In the genomic region with DNA sequence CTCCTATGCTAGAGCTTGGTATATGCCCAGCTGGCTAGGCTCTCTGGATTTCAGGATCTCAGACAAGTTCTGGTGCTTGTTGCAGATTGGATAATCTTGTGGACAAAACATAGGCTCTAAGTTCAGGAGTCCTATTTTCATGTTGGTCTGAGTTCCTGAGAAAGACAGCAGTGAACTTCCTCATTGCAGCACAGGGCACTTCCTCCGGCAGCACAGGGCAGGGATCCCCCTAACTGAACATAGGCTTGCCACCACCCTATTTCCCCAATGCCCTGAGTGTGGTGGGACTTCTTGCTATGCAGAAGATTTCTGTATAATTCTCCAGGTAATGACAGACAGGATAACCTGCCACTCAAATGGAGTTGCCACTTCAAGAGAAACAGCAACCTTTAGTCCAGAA, we compare ENCODE assay signal across 15 cellular contexts.
A peak's percentile ranks its signal among the peaks of the same experiment; 100 is the strongest.
DNase-seq lines count a peak whose midpoint lies in the region; ATAC-seq and TF ChIP-seq lines count a peak whose summit lies in the region.
"Had no signal": no experiment of that assay in that cellular context is flagged by ENCODE, and none has a peak within 500 bp of the region (broad histone marks: within the 10 kb centered on the region; RNA-seq: fewer than 3 reads in every experiment).

No MANE protein-coding gene starts in this region.

- peaks cover 16% of the 10 kb centered on the region; the same call in 1 of the 2 replicates for H3K27me3 ChIP-seq in OCI-LY3 (ENCODE audit: low read depth, low read length)
- H3K27me3 ChIP-seq in dorsolateral prefrontal cortex: no peaks in the 10 kb centered on the region
- H3K27me3 ChIP-seq in skeletal muscle tissue (ENCODE audit: control insufficient read depth in 3 of 3, insufficient read depth in 3 of 3, low read length in 3 of 3): no peaks in the 10 kb centered on the region
- H3K27me3 ChIP-seq: MG63 had no signal

- DNase-seq in dorsolateral prefrontal cortex (no peak), NCI-H526 treated with DMSO at 0.1 percent for 48 hours (lab: John Stamatoyannopoulos, UW) (no peak), retina (no peak)
- DNase-seq in activated CD4-positive, alpha-beta T cell treated with anti-CD3 and anti-CD28 coated beads for 48 hours: no peak
- DNase-seq: activated CD8-positive, alpha-beta memory T cell treated with anti-CD3 and anti-CD28 coated beads, Interleukin-2, amount 10 ng/mL, durations not matched to agents 7 days and 5 days; COR-L47; H7; MG63; NCI-H69 had no signal

- peak overlapping the region; percentile 20; the same call in 1 of the 2 replicates for H3K4me2 ChIP-seq in OCI-LY3 (ENCODE audit: low read length)

- H3K4me1 ChIP-seq in OCI-LY3 (ENCODE audit: low read length) (peaks cover 29% of the 10 kb centered on the region), skeletal muscle tissue (ENCODE audit: control insufficient read depth in 3 of 3, insufficient read depth in 3 of 3, low read length in 3 of 3) (peaks cover 13 to 17% (median 16%) of the 10 kb centered on the region in 3 donors)

- H3K27ac ChIP-seq in OCI-LY3 (ENCODE audit: low read length): no peak overlapping the region
- H3K27ac ChIP-seq in dorsolateral prefrontal cortex: peak overlapping the region in 39 of 59 donors; percentile 11 to 89 (median 62)
- H3K27ac ChIP-seq in skeletal muscle tissue (ENCODE audit: low read depth, low read length): peak overlapping the region; percentile 8

- H3K9me3 ChIP-seq in OCI-LY3 (ENCODE audit: insufficient read depth, low read length) (no peaks in the 10 kb centered on the region), skeletal muscle tissue (ENCODE audit: control insufficient read depth in 3 of 3, low read length in 3 of 3) (no peaks in the 10 kb centered on the region)
- H3K9me3 ChIP-seq: MG63 had no signal

- H2AFZ ChIP-seq in OCI-LY3 (ENCODE audit: low read depth, low read length): no peak overlapping the region

- intact Hi-C loops in dorsolateral prefrontal cortex (cut with DNase I): no loop called here

- TF ChIP-seq CTCF in OCI-LY3 (IDR thresholded peaks at IDR 0.05; ENCODE audit: low read depth, low read length) (no peak), dorsolateral prefrontal cortex (IDR thresholded peaks at IDR 0.05 in 54 of 56, conservative IDR thresholded peaks at IDR 0.05 in 2 of 56; ENCODE audit: low read depth in 1 of 56, partially characterized antibody in 56 of 56) (no peak)

- H3K4me3 ChIP-seq in OCI-LY3 (ENCODE audit: low read length) (no peak overlapping the region), dorsolateral prefrontal cortex (no peak overlapping the region), skeletal muscle tissue (ENCODE audit: low read length in 3 of 3) (no peak overlapping the region)
- H3K4me3 ChIP-seq: MG63 had no signal

- no peaks in the 10 kb centered on the region for H3K36me3 ChIP-seq in OCI-LY3 (replicated peaks; ENCODE audit: low read depth, low read length)
- no peaks in the 10 kb centered on the region for H3K36me3 ChIP-seq in skeletal muscle tissue (ENCODE audit: control insufficient read depth in 3 of 3, insufficient read depth in 3 of 3, low read length in 3 of 3)
- H3K36me3 ChIP-seq: MG63 had no signal

- H3K79me2 ChIP-seq in OCI-LY3 (ENCODE audit: low read length): no peaks in the 10 kb centered on the region

- ATAC-seq in GM18868 (IDR thresholded peaks at IDR 0.05; ENCODE audit: unreplicated experiment): peak; percentile 16
- ATAC-seq in HG03469 (IDR thresholded peaks at IDR 0.05; ENCODE audit: unreplicated experiment): no peak
- ATAC-seq: activated CD8-positive, alpha-beta memory T cell treated with anti-CD3 and anti-CD28 coated beads, Interleukin-2, amount 10 ng/mL, durations not matched to agents 7 days and 5 days; sciatic nerve; T-cell had no signal

- H4K20me1 ChIP-seq in OCI-LY3 (ENCODE audit: insufficient read depth, low read length): no peaks in the 10 kb centered on the region

- H3K9ac ChIP-seq in OCI-LY3 (ENCODE audit: low read length): no peak overlapping the region
- no peak overlapping the region for H3K9ac ChIP-seq in skeletal muscle tissue (ENCODE audit: low read depth in 1 of 3, low read length in 3 of 3)
